ENCODE assay signal across 1 cellular context in the genomic region with DNA sequence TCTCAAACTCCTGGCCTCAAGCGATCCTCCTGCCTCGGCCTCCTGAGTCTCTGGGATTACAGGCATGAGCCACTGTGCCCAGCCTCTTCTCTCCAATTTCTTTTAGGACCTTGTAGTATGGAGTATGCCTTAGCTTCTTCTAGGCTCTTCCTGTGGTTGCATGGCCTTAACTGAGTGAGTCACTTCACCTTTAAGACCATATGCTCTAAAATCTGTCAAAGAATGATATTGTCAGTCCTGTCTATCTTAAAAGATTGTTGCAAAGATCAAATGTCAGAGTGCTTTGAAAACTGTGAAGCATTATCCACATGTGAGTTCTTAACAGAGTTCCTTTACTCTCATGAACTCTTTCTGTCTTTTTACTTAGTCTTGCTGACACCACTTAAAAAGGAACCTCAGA.
TF ChIP-seq lines count a peak whose summit lies in the region.

No MANE protein-coding gene starts in this region.

TF ChIP-seq in WTC11, 78 proteins besides CTCF, POLR2A, EP300 and RAD21 (continued from another document):
- TF ChIP-seq PRRX2 (CRISPR knock-in tag; IDR thresholded peaks at IDR 0.05) = no peak
- TF ChIP-seq NR3C1 (CRISPR knock-in tag; conservative IDR thresholded peaks at IDR 0.05; ENCODE audit: low read depth) = no peak
- TF ChIP-seq, protein P1, sequence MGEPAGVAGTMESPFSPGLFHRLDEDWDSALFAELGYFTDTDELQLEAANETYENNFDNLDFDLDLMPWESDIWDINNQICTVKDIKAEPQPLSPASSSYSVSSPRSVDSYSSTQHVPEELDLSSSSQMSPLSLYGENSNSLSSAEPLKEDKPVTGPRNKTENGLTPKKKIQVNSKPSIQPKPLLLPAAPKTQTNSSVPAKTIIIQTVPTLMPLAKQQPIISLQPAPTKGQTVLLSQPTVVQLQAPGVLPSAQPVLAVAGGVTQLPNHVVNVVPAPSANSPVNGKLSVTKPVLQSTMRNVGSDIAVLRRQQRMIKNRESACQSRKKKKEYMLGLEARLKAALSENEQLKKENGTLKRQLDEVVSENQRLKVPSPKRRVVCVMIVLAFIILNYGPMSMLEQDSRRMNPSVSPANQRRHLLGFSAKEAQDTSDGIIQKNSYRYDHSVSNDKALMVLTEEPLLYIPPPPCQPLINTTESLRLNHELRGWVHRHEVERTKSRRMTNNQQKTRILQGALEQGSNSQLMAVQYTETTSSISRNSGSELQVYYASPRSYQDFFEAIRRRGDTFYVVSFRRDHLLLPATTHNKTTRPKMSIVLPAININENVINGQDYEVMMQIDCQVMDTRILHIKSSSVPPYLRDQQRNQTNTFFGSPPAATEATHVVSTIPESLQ (CRISPR knock-in tag; IDR thresholded peaks at IDR 0.05) = no peak
- TF ChIP-seq, protein P2, sequence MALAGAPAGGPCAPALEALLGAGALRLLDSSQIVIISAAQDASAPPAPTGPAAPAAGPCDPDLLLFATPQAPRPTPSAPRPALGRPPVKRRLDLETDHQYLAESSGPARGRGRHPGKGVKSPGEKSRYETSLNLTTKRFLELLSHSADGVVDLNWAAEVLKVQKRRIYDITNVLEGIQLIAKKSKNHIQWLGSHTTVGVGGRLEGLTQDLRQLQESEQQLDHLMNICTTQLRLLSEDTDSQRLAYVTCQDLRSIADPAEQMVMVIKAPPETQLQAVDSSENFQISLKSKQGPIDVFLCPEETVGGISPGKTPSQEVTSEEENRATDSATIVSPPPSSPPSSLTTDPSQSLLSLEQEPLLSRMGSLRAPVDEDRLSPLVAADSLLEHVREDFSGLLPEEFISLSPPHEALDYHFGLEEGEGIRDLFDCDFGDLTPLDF (CRISPR knock-in tag; IDR thresholded peaks at IDR 0.05) = no peak
- TF ChIP-seq, protein P3, sequence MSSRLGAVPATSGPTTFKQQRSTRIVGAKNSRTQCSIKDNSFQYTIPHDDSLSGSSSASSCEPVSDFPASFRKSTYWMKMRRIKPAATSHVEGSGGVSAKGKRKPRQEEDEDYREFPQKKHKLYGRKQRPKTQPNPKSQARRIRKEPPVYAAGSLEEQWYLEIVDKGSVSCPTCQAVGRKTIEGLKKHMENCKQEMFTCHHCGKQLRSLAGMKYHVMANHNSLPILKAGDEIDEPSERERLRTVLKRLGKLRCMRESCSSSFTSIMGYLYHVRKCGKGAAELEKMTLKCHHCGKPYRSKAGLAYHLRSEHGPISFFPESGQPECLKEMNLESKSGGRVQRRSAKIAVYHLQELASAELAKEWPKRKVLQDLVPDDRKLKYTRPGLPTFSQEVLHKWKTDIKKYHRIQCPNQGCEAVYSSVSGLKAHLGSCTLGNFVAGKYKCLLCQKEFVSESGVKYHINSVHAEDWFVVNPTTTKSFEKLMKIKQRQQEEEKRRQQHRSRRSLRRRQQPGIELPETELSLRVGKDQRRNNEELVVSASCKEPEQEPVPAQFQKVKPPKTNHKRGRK (CRISPR knock-in tag; IDR thresholded peaks at IDR 0.05; ENCODE audit: borderline replicate concordance) = no peak
- TF ChIP-seq TEAD1 (CRISPR knock-in tag; IDR thresholded peaks at IDR 0.05) = no peak
- TF ChIP-seq, protein P4, sequence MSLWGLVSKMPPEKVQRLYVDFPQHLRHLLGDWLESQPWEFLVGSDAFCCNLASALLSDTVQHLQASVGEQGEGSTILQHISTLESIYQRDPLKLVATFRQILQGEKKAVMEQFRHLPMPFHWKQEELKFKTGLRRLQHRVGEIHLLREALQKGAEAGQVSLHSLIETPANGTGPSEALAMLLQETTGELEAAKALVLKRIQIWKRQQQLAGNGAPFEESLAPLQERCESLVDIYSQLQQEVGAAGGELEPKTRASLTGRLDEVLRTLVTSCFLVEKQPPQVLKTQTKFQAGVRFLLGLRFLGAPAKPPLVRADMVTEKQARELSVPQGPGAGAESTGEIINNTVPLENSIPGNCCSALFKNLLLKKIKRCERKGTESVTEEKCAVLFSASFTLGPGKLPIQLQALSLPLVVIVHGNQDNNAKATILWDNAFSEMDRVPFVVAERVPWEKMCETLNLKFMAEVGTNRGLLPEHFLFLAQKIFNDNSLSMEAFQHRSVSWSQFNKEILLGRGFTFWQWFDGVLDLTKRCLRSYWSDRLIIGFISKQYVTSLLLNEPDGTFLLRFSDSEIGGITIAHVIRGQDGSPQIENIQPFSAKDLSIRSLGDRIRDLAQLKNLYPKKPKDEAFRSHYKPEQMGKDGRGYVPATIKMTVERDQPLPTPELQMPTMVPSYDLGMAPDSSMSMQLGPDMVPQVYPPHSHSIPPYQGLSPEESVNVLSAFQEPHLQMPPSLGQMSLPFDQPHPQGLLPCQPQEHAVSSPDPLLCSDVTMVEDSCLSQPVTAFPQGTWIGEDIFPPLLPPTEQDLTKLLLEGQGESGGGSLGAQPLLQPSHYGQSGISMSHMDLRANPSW (CRISPR knock-in tag; conservative IDR thresholded peaks at IDR 0.05; ENCODE audit: low read depth) = no peak
TF ChIP-seq in WTC11: peak in this region for 0.
